In the genomic region with DNA sequence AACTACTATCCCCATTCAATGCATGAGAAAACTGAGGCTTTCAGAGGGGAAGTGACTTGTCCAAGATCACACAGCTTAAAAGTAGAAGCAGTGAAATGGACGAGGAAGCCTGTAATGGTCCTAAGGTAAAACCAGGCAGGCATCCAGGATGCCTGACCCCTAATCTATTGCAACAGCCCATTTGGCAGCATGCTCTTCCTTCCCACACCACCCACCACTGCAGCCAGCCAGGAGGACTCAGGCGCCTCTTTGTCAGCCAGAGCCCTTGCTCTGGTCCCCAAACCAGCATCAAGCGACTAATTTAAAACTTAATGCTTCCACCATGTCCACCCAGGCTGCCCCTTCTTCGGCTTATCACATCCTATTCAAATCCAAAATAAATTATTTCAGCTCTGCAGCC, we compare ENCODE assay signal across 16 cellular contexts.
A peak's percentile ranks its signal among the peaks of the same experiment; 100 is the strongest.
DNase-seq lines count a peak whose midpoint lies in the region; ATAC-seq and TF ChIP-seq lines count a peak whose summit lies in the region.
"Had no signal": no experiment of that assay in that cellular context is flagged by ENCODE, and none has a peak within 500 bp of the region (broad histone marks: within the 10 kb centered on the region; RNA-seq: fewer than 3 reads in every experiment).

No MANE protein-coding gene starts in this region.

- H3K4me1 Mint-ChIP-seq in T-cell = no peaks in the 10 kb centered on the region
- H3K4me1 Mint-ChIP-seq: CD4-positive, alpha-beta memory T cell had no signal

- WGBS in right cardiac atrium = 44% methylated on average over 4 of the region's 4 CpGs
- WGBS in heart right ventricle, 2 donors = 56 to 66% methylated on average over 4 of the region's 4 CpGs

- ATAC-seq in right cardiac atrium (peak; percentile 20 to 31), heart right ventricle (no peak), T-cell (replicated peaks in 1 of 4) (no peak)

- H3K4me3 ChIP-seq in right cardiac atrium (ENCODE audit: low read length) (no peak overlapping the region), heart right ventricle (no peak overlapping the region), fibroblast of mammary gland (ENCODE audit: control insufficient read depth, low read depth, low read length) (no peak overlapping the region)
- H3K4me3 ChIP-seq: GM23248, HAP-1 had no signal

- H3K4me1 ChIP-seq in right cardiac atrium (ENCODE audit: control insufficient read depth, insufficient read depth, low read length) (no peaks in the 10 kb centered on the region), heart right ventricle (no peaks in the 10 kb centered on the region)
- H3K4me1 ChIP-seq: HAP-1 had no signal

- no peak overlapping the region for H3K27ac ChIP-seq in right cardiac atrium (ENCODE audit: low read length)
- no peak overlapping the region for H3K27ac ChIP-seq in heart right ventricle
- H3K27ac ChIP-seq: GM23248 had no signal

- H3K36me3 Mint-ChIP-seq in T-cell = no peaks in the 10 kb centered on the region
- H3K36me3 Mint-ChIP-seq: CD4-positive, alpha-beta memory T cell had no signal

- intact Hi-C loops in right cardiac atrium (cut with DNase I) = no loop called here
- intact Hi-C loops in heart right ventricle (cut with DNase I) = no loop called here

- peak in 1 of 3 donors; percentile 50 for DNase-seq in right cardiac atrium
- no peak for DNase-seq in heart right ventricle
- peak; percentile 27 for DNase-seq in NCI-H69 (lab: John Stamatoyannopoulos, UW)
- DNase-seq in fibroblast of mammary gland (ENCODE audit: low read depth) = peak; percentile 2
- no peak for DNase-seq in activated CD4-positive, alpha-beta T cell treated with anti-CD3 and anti-CD28 coated beads for 48 hours
- DNase-seq in T-cell = no peak
- DNase-seq: C1 segment of cervical spinal cord; Calu3; CD4-positive, alpha-beta memory T cell; COR-L47; DMS53; DMS79 treated with DMSO at 0.1 percent for 48 hours; GF-D8; GM23248; HFFc6 had no signal

- H3K36me3 ChIP-seq in heart right ventricle = no peaks in the 10 kb centered on the region
- H3K36me3 ChIP-seq: HAP-1 had no signal

- H3K9me3 ChIP-seq in right cardiac atrium (ENCODE audit: control insufficient read depth, low read length) (no peaks in the 10 kb centered on the region), heart right ventricle (no peaks in the 10 kb centered on the region)
- H3K9me3 ChIP-seq: HAP-1 had no signal

- POLR2A ChIA-PET in T-cell (lab: Charles Lee) = no interaction called here

- H3K4me3 Mint-ChIP-seq in T-cell = no peak overlapping the region
- H3K4me3 Mint-ChIP-seq: CD4-positive, alpha-beta memory T cell; HFFc6 had no signal

- H3K9me3 Mint-ChIP-seq in T-cell = no peaks in the 10 kb centered on the region

- H3K27ac Mint-ChIP-seq in T-cell = no peak overlapping the region
- H3K27ac Mint-ChIP-seq: HFFc6 had no signal

- peaks cover 0 to 3% of the 10 kb centered on the region in 2 donors for H3K27me3 Mint-ChIP-seq in T-cell
- H3K27me3 Mint-ChIP-seq: CD4-positive, alpha-beta memory T cell had no signal

- no peaks in the 10 kb centered on the region for H3K27me3 ChIP-seq in right cardiac atrium (ENCODE audit: control insufficient read depth, insufficient read depth)
- H3K27me3 ChIP-seq in heart right ventricle = peaks cover 0 to 10% (median 0%) of the 10 kb centered on the region in 7 donors

- TF ChIP-seq CTCF in heart right ventricle (IDR thresholded peaks at IDR 0.05) (no peak), fibroblast of mammary gland (conservative IDR thresholded peaks at IDR 0.05; ENCODE audit: control insufficient read depth, insufficient read depth, low read depth, low read length) (no peak)

- CTCF ChIA-PET in T-cell (lab: Charles Lee) = no interaction called here

Comparison
In these comparisons a context has a peak if more than half of its experiments do, and no peak if none do; other contexts are left out.
1. ATAC-seq: peak in right cardiac atrium (2 of 2); none in heart right ventricle (0 of 8) and T-cell (0 of 4).
2. DNase-seq: peak in NCI-H69 (single experiment) and fibroblast of mammary gland (single experiment); none in heart right ventricle (0 of 2), activated CD4-positive, alpha-beta T cell treated with anti-CD3 and anti-CD28 coated beads for 48 hours (single experiment) and T-cell (0 of 34).